12 cellular contexts compared by ENCODE assay signal in genomic region chr6:71181565-71181964, GRCh38.
DNase-seq lines count a peak whose midpoint lies in the region; ATAC-seq and TF ChIP-seq lines count a peak whose summit lies in the region.
"Had no signal": no experiment of that assay in that cellular context is flagged by ENCODE, and none has a peak within 500 bp of the region (broad histone marks: within the 10 kb centered on the region; RNA-seq: fewer than 3 reads in every experiment).

No MANE protein-coding gene starts in this region.

- TF ChIP-seq CTCF in neural cell (IDR thresholded peaks at IDR 0.05; ENCODE audit: poor library complexity, severe bottlenecking), result no peak

- H3K4me1 Mint-ChIP-seq in activated T-cell treated with anti-CD3 and anti-CD28 coated beads, Interleukin-2, amount 50 U/mL, for 24 hours (ENCODE audit: low read depth), result no peaks in the 10 kb centered on the region
- no peaks in the 10 kb centered on the region for H3K4me1 Mint-ChIP-seq in immature natural killer cell
- H3K4me1 Mint-ChIP-seq: T-helper 17 cell had no signal

- no peaks in the 10 kb centered on the region for H3K36me3 ChIP-seq in neural cell (ENCODE audit: insufficient read depth, low read length)

- H3K27me3 Mint-ChIP-seq in activated T-cell treated with anti-CD3 and anti-CD28 coated beads, Interleukin-2, amount 50 U/mL, for 24 hours, result peaks cover 35% of the 10 kb centered on the region
- H3K27me3 Mint-ChIP-seq in immature natural killer cell (ENCODE audit: low read depth in 3 of 3), result peaks cover 2 to 7% (median 6%) of the 10 kb centered on the region in 3 donors

- DNase-seq in ELF-1 (ENCODE audit: low read depth, low spot score), result peak; percentile 77
- peak; percentile 91 for DNase-seq in M059J (ENCODE audit: low read depth)
- peak; percentile 58 for DNase-seq in epithelial cell of prostate (ENCODE audit: low read depth, low spot score)
- DNase-seq in activated T-cell treated with anti-CD3 and anti-CD28 coated beads, Interleukin-2, amount 50 U/mL, for 24 hours, result no peak
- no peak for DNase-seq in immature natural killer cell
- DNase-seq in stimulated activated naive CD8-positive, alpha-beta T cell treated with anti-CD3 and anti-CD28 coated beads, Interleukin-15, Interleukin-2, amounts not matched to agents 100 U/mL and 50 U/mL, for 24 hours, result no peak
- DNase-seq: cerebellar nuclear complex, DMS79, T-helper 17 cell had no signal

- no peak overlapping the region for H3K4me3 Mint-ChIP-seq in activated T-cell treated with anti-CD3 and anti-CD28 coated beads, Interleukin-2, amount 50 U/mL, for 24 hours
- H3K4me3 Mint-ChIP-seq in immature natural killer cell, result no peak overlapping the region
- H3K4me3 Mint-ChIP-seq: T-helper 17 cell had no signal

- H3K79me2 ChIP-seq in neural cell (replicated peaks; ENCODE audit: insufficient read depth, low read length), result no peaks in the 10 kb centered on the region
- H3K79me2 ChIP-seq: parathyroid adenoma had no signal

- H3K9ac ChIP-seq in neural cell (ENCODE audit: low read length), result no peak overlapping the region
- H3K9ac ChIP-seq: parathyroid adenoma had no signal

- H3K9me3 ChIP-seq in neural cell (ENCODE audit: low read length), result no peaks in the 10 kb centered on the region

- no peaks in the 10 kb centered on the region for H3K27me3 ChIP-seq in neural cell (ENCODE audit: insufficient read depth, low read depth, low read length)

- no peaks in the 10 kb centered on the region for H3K36me3 Mint-ChIP-seq in activated T-cell treated with anti-CD3 and anti-CD28 coated beads, Interleukin-2, amount 50 U/mL, for 24 hours (ENCODE audit: low read depth)
- no peaks in the 10 kb centered on the region for H3K36me3 Mint-ChIP-seq in immature natural killer cell

- no peak overlapping the region for H3K27ac ChIP-seq in epithelial cell of prostate
- H3K27ac ChIP-seq in neural cell (ENCODE audit: low read length), result peak overlapping the region; percentile 1
- H3K27ac ChIP-seq: parathyroid adenoma had no signal

- no peak overlapping the region for H3K27ac Mint-ChIP-seq in activated T-cell treated with anti-CD3 and anti-CD28 coated beads, Interleukin-2, amount 50 U/mL, for 24 hours
- H3K27ac Mint-ChIP-seq in immature natural killer cell, result no peak overlapping the region
- H3K27ac Mint-ChIP-seq: T-helper 17 cell had no signal

- H3K4me3 ChIP-seq in neural cell (ENCODE audit: low read length), result no peak overlapping the region

- H3F3A ChIP-seq in neural cell (ENCODE audit: insufficient read depth, low read length, poor library complexity, severe bottlenecking), result no peaks in the 10 kb centered on the region

- no peak overlapping the region for H2AFZ ChIP-seq in neural cell (ENCODE audit: low read depth, low read length)
- H2AFZ ChIP-seq: parathyroid adenoma had no signal

- no peak overlapping the region for H3K4me2 ChIP-seq in neural cell (ENCODE audit: low read length)

- no peak for ATAC-seq in GM21515 (IDR thresholded peaks at IDR 0.05; ENCODE audit: unreplicated experiment)
- no peak for ATAC-seq in stimulated activated naive CD8-positive, alpha-beta T cell treated with anti-CD3 and anti-CD28 coated beads, Interleukin-15, Interleukin-2, amounts not matched to agents 100 U/mL and 50 U/mL, for 24 hours
- ATAC-seq: T-helper 17 cell had no signal

- H3K9me3 Mint-ChIP-seq in activated T-cell treated with anti-CD3 and anti-CD28 coated beads, Interleukin-2, amount 50 U/mL, for 24 hours, result no peaks in the 10 kb centered on the region
- peaks cover 0 to 7% (median 0%) of the 10 kb centered on the region in 6 donors for H3K9me3 Mint-ChIP-seq in immature natural killer cell

- TF ChIP-seq RAD21 in neural cell (conservative IDR thresholded peaks at IDR 0.05), result no peak

- H3K9me2 ChIP-seq in neural cell (ENCODE audit: insufficient read depth, low read length), result no peaks in the 10 kb centered on the region

- H4K20me1 ChIP-seq in neural cell (ENCODE audit: insufficient read depth), result no peaks in the 10 kb centered on the region

- TF ChIP-seq EP300 in neural cell (conservative IDR thresholded peaks at IDR 0.05; ENCODE audit: poor library complexity, severe bottlenecking), result no peak

TF ChIP-seq in neural cell, 6 proteins besides CTCF, POLR2A, EP300 and RAD21:
- TF ChIP-seq REST (IDR thresholded peaks at IDR 0.05; ENCODE audit: borderline replicate concordance) (no peak), POLR2AphosphoS5 (IDR thresholded peaks at IDR 0.05) (no peak), EZH2 (IDR thresholded peaks at IDR 0.05; ENCODE audit: borderline replicate concordance, insufficient read depth, low read length, poor library complexity, severe bottlenecking) (no peak), MXI1 (conservative IDR thresholded peaks at IDR 0.05; ENCODE audit: poor library complexity, severe bottlenecking) (no peak), SMC3 (conservative IDR thresholded peaks at IDR 0.05; ENCODE audit: poor library complexity) (no peak), TAF1 (IDR thresholded peaks at IDR 0.05; ENCODE audit: low read depth) (no peak)

Comparison
In these comparisons a context has a peak if more than half of its experiments do, and no peak if none do; other contexts are left out.
1. DNase-seq: peak in ELF-1 (single experiment), M059J (single experiment) and epithelial cell of prostate (single experiment); none in activated T-cell treated with anti-CD3 and anti-CD28 coated beads, Interleukin-2, amount 50 U/mL, for 24 hours (single experiment), immature natural killer cell (0 of 3) and stimulated activated naive CD8-positive, alpha-beta T cell treated with anti-CD3 and anti-CD28 coated beads, Interleukin-15, Interleukin-2, amounts not matched to agents 100 U/mL and 50 U/mL, for 24 hours (single experiment).